Comparison of ENCODE assay signal across 8 cellular contexts in genomic region chr11:13462311-13462927, GRCh38. TPM values are rescaled to one million over a fixed set of nuclear protein-coding genes. Genes with fewer than 3 reads are reported as not detected.
A peak's percentile ranks its signal among the peaks of the same experiment; 100 is the strongest.
DNase-seq lines count a peak whose midpoint lies in the region; ATAC-seq and TF ChIP-seq lines count a peak whose summit lies in the region.

No MANE protein-coding gene starts in this region.

- no peaks in the 10 kb centered on the region for H3K36me3 ChIP-seq in gastroesophageal sphincter
- no peaks in the 10 kb centered on the region for H3K36me3 ChIP-seq in tibial artery

- H3K9me3 ChIP-seq in gastroesophageal sphincter (no peaks in the 10 kb centered on the region), tibial artery (no peaks in the 10 kb centered on the region)

- H3K27me3 ChIP-seq in gastroesophageal sphincter (no peaks in the 10 kb centered on the region), tibial artery (no peaks in the 10 kb centered on the region)

- WGBS in gastroesophageal sphincter (ENCODE audit: low coverage in 1 of 2), 2 donors = 4 to 8% methylated on average over 4 to 10 of the region's 20 CpGs

- TF ChIP-seq EP300 in gastroesophageal sphincter (IDR thresholded peaks at IDR 0.05) = no peak

- H3K27ac ChIP-seq in gastroesophageal sphincter (peak overlapping the region; percentile 44 to 96 (median 93)), tibial artery (peak overlapping the region; percentile 83 to 91)

- peak; percentile 57 for ATAC-seq in gastroesophageal sphincter

- TF ChIP-seq CTCF in GM20000 (IDR thresholded peaks at IDR 0.05; ENCODE audit: extremely low read depth, missing control alignments) (no peak), gastroesophageal sphincter (IDR thresholded peaks at IDR 0.05) (no peak), tibial artery (IDR thresholded peaks at IDR 0.05) (no peak)

- peaks cover 5 to 22% (median 14%) of the 10 kb centered on the region in 3 donors for H3K4me1 ChIP-seq in gastroesophageal sphincter
- H3K4me1 ChIP-seq in tibial artery = peaks cover 0 to 21% (median 15%) of the 10 kb centered on the region in 4 donors

- H3K4me3 ChIP-seq in gastroesophageal sphincter (peak overlapping the region; percentile 51 to 89), tibial artery (peak overlapping the region; percentile 82 to 87)

- in situ Hi-C loops in Caki2 (cut with HindIII; ENCODE audit: low pct_unique_long_range_greater_than_20kb, low sequenced_read_pairs) = no loop called here

- DNase-seq in Caki2 (ENCODE audit: low read depth) = peak; percentile 83
- DNase-seq in GM20000 (ENCODE audit: low spot score) = peak; percentile 43
- peak; percentile 61 for DNase-seq in HK-2 (ENCODE audit: unreplicated experiment)
- DNase-seq in activated T-helper 9 cell treated with anti-CD3 and anti-CD28 coated beads, Interleukin-2, amount 50 U/mL, for 16 hours (ENCODE audit: low read depth) = peak; percentile 35
- DNase-seq in occipital lobe (lab: John Stamatoyannopoulos, UW) = peak; percentile 57
- peak; percentile 60 to 79 for DNase-seq in tibial artery

- intact Hi-C loops in tibial artery (cut with DNase I; ENCODE audit: low total_unique reads) = loop anchor here (5.0 to 10.0 kb wide), 2 partner anchors 185 to 258 kb away; partner anchors contain the start of gene BMAL1

- no peak for TF ChIP-seq POLR2A in gastroesophageal sphincter (IDR thresholded peaks at IDR 0.05)

TF ChIP-seq in PFSK-1, 5 proteins besides CTCF, POLR2A, EP300 and RAD21:
- TF ChIP-seq SIN3A (IDR thresholded peaks at IDR 0.05; ENCODE audit: borderline replicate concordance, insufficient read depth, low read length) = peak; percentile 52; the same call in 1 of the 2 replicates
- TF ChIP-seq FOXP2 (optimal IDR thresholded peaks at IDR 0.05; ENCODE audit: borderline replicate concordance, extremely low read depth, extremely low read length, insufficient read depth) = no peak
TF ChIP-seq in PFSK-1: peak in this region for 1.

RNA-seq across cellular contexts. Expression of gene BTBD10, which starts 0.6 kb away (rescaled TPM):
- 94.8 and 107 TPM in 2 replicates for total RNA-seq in Caki2 (2014; rRNA removed; shearing (Covaris generic); ENCODE audit: low replicate concordance)
- 18.1 TPM for polyA plus RNA-seq in PFSK-1 (2012; ENCODE audit: insufficient read length, low read depth)
- 10 to 100 TPM; 44.1 to 65.1 (median 50.4) TPM for total RNA-seq in gastroesophageal sphincter
- total RNA-seq in occipital lobe = 205 TPM

RNA-seq across cellular contexts. Expression of gene PTH, which starts 33.4 kb away (rescaled TPM):
- total RNA-seq in Caki2 (2014; rRNA removed; shearing (Covaris generic); ENCODE audit: low replicate concordance) = not detected in 2 replicates
- not detected for polyA plus RNA-seq in PFSK-1 (2012; ENCODE audit: insufficient read length, low read depth)
- not detected for total RNA-seq in gastroesophageal sphincter
- total RNA-seq in occipital lobe = not detected

Comparison
In these comparisons a context has a peak if more than half of its experiments do, and no peak if none do; other contexts are left out.
1. Peak in every context shown above with its lines: DNase-seq, ATAC-seq, H3K4me3 ChIP-seq and H3K27ac ChIP-seq.